ENCODE assay signal across 10 cellular contexts in the genomic region with DNA sequence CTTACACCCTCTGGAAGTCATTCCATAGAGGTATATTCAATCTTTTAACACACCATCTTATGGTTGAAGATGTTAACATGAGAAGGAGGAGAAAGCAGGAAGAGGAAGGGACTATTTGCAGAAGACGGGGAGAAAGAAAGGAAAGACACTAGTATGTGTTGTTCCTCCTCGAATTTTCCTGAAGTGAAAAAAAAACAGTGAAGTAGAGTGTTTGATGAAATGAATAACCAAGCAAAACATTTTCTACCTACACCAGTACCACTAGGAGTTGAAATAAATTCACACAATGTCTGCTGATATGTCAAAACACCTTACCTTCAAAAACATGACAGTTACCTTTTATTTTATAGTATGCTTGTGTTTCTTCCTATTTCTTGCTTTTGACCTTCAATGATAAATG. TPM values are rescaled to one million over a fixed set of nuclear protein-coding genes. Genes with fewer than 3 reads are reported as not detected.
DNase-seq lines count a peak whose midpoint lies in the region; ATAC-seq and TF ChIP-seq lines count a peak whose summit lies in the region.
"Had no signal": no experiment of that assay in that cellular context is flagged by ENCODE, and none has a peak within 500 bp of the region (broad histone marks: within the 10 kb centered on the region; RNA-seq: fewer than 3 reads in every experiment).

No MANE protein-coding gene starts in this region.

- no peaks in the 10 kb centered on the region for H3K4me1 ChIP-seq in right cardiac atrium (ENCODE audit: control insufficient read depth, insufficient read depth, low read length)

- intact Hi-C loops in activated CD8-positive, alpha-beta T cell treated with anti-CD3 and anti-CD28 coated beads for 36 hours (cut with micrococcal nuclease): loop anchor here (5.0 kb wide), 1 partner anchor 125 kb away; a partner anchor contains a TSS
- intact Hi-C loops in right cardiac atrium (cut with DNase I): loop anchor here in 1 of 4 donors (10.0 kb wide), 1 partner anchor 123 kb away; a partner anchor contains a TSS

- peaks cover 90% of the 10 kb centered on the region for H3K36me3 Mint-ChIP-seq in activated T-cell treated with anti-CD3 and anti-CD28 coated beads, Interleukin-2, amount 50 U/mL, for 24 hours (ENCODE audit: low read depth)
- H3K36me3 Mint-ChIP-seq in activated CD8-positive, alpha-beta T cell treated with anti-CD3 and anti-CD28 coated beads for 36 hours (ENCODE audit: low read depth): peaks cover 50% of the 10 kb centered on the region

- POLR2A ChIA-PET in activated CD8-positive, alpha-beta T cell treated with anti-CD3 and anti-CD28 coated beads for 36 hours (lab: Charles Lee): interaction anchor here (0.7 to 1.2 kb wide), 2 partner anchors 234 to 1421 kb away, joined by 3 read pairs; no protein-coding TSS in a partner anchor

- CTCF ChIA-PET in activated CD8-positive, alpha-beta T cell treated with anti-CD3 and anti-CD28 coated beads for 36 hours (lab: Charles Lee): no interaction called here

- H3K4me3 Mint-ChIP-seq in activated T-cell treated with anti-CD3 and anti-CD28 coated beads, Interleukin-2, amount 50 U/mL, for 24 hours: peak overlapping the region; percentile 96
- H3K4me3 Mint-ChIP-seq in activated CD8-positive, alpha-beta T cell treated with anti-CD3 and anti-CD28 coated beads for 36 hours: peak overlapping the region; percentile 87
- H3K4me3 Mint-ChIP-seq in stimulated activated naive CD8-positive, alpha-beta T cell treated with anti-CD3 and anti-CD28 coated beads, Interleukin-15, amount 100 ng/mL, for 72 hours: peak overlapping the region; percentile 91 to 94

- H3K27ac ChIP-seq in right cardiac atrium (ENCODE audit: low read length): no peak overlapping the region

- DNase-seq in activated T-cell treated with anti-CD3 and anti-CD28 coated beads, Interleukin-2, amount 50 U/mL, for 24 hours: no peak
- DNase-seq in activated T-cell treated with anti-CD3 and anti-CD28 coated beads, Interleukin-2, amount 50 U/mL, for 48 hours: no peak
- no peak for DNase-seq in activated CD8-positive, alpha-beta T cell treated with anti-CD3 and anti-CD28 coated beads for 36 hours
- DNase-seq in right cardiac atrium: no peak
- no peak for DNase-seq in stimulated activated naive CD8-positive, alpha-beta T cell treated with anti-CD3 and anti-CD28 coated beads, Interleukin-15, amount 100 ng/mL, for 72 hours
- no peak for DNase-seq in 8988T
- DNase-seq in NCI-H146 (lab: John Stamatoyannopoulos, UW): no peak
- DNase-seq in SKM-1 treated with dmso at 0.1 percent for 144 hours (lab: John Stamatoyannopoulos, UW; ENCODE audit: unreplicated experiment): no peak
- DNase-seq: DMS153, SHP77 had no signal

- H3K27ac Mint-ChIP-seq in activated T-cell treated with anti-CD3 and anti-CD28 coated beads, Interleukin-2, amount 50 U/mL, for 24 hours: peak overlapping the region; percentile 99
- peak overlapping the region; percentile 99 for H3K27ac Mint-ChIP-seq in activated CD8-positive, alpha-beta T cell treated with anti-CD3 and anti-CD28 coated beads for 36 hours
- H3K27ac Mint-ChIP-seq in stimulated activated naive CD8-positive, alpha-beta T cell treated with anti-CD3 and anti-CD28 coated beads, Interleukin-15, amount 100 ng/mL, for 72 hours: peak overlapping the region; percentile 99 to 100

- TF ChIP-seq CTCF in activated CD8-positive, alpha-beta T cell treated with anti-CD3 and anti-CD28 coated beads for 36 hours (IDR thresholded peaks at IDR 0.05): no peak

- no peaks in the 10 kb centered on the region for H3K27me3 Mint-ChIP-seq in activated T-cell treated with anti-CD3 and anti-CD28 coated beads, Interleukin-2, amount 50 U/mL, for 24 hours
- H3K27me3 Mint-ChIP-seq in activated CD8-positive, alpha-beta T cell treated with anti-CD3 and anti-CD28 coated beads for 36 hours: no peaks in the 10 kb centered on the region
- no peaks in the 10 kb centered on the region for H3K27me3 Mint-ChIP-seq in stimulated activated naive CD8-positive, alpha-beta T cell treated with anti-CD3 and anti-CD28 coated beads, Interleukin-15, amount 100 ng/mL, for 72 hours

- no peaks in the 10 kb centered on the region for H3K27me3 ChIP-seq in right cardiac atrium (ENCODE audit: control insufficient read depth, insufficient read depth)

- 27% methylated on average over 2 of the region's 2 CpGs for WGBS in right cardiac atrium

- ATAC-seq in activated CD8-positive, alpha-beta T cell treated with anti-CD3 and anti-CD28 coated beads for 36 hours: no peak
- no peak for ATAC-seq in right cardiac atrium
- ATAC-seq in stimulated activated naive CD8-positive, alpha-beta T cell treated with anti-CD3 and anti-CD28 coated beads, Interleukin-15, amount 100 ng/mL, for 72 hours: no peak

- H3K9me3 ChIP-seq in right cardiac atrium (ENCODE audit: control insufficient read depth, low read length): no peaks in the 10 kb centered on the region

- H3K4me1 Mint-ChIP-seq in activated T-cell treated with anti-CD3 and anti-CD28 coated beads, Interleukin-2, amount 50 U/mL, for 24 hours (ENCODE audit: low read depth): peaks cover 48% of the 10 kb centered on the region
- H3K4me1 Mint-ChIP-seq in activated CD8-positive, alpha-beta T cell treated with anti-CD3 and anti-CD28 coated beads for 36 hours (ENCODE audit: low read depth): peaks cover 36% of the 10 kb centered on the region
- H3K4me1 Mint-ChIP-seq in stimulated activated naive CD8-positive, alpha-beta T cell treated with anti-CD3 and anti-CD28 coated beads, Interleukin-15, amount 100 ng/mL, for 72 hours: peaks cover 43% of the 10 kb centered on the region

- H3K4me3 ChIP-seq in right cardiac atrium (ENCODE audit: low read length): peak overlapping the region; percentile 15

- H3K9me3 Mint-ChIP-seq in activated T-cell treated with anti-CD3 and anti-CD28 coated beads, Interleukin-2, amount 50 U/mL, for 24 hours: no peaks in the 10 kb centered on the region
- peaks cover 2% of the 10 kb centered on the region for H3K9me3 Mint-ChIP-seq in activated CD8-positive, alpha-beta T cell treated with anti-CD3 and anti-CD28 coated beads for 36 hours
- peaks cover 0 to 7% of the 10 kb centered on the region in 2 donors for H3K9me3 Mint-ChIP-seq in stimulated activated naive CD8-positive, alpha-beta T cell treated with anti-CD3 and anti-CD28 coated beads, Interleukin-15, amount 100 ng/mL, for 72 hours

RNA-seq across cellular contexts. Expression of a gene that starts 1.4 kb away (rescaled TPM):
- 10 to 100 TPM; 67.9 to 69.0 TPM for total RNA-seq in activated CD8-positive, alpha-beta T cell treated with anti-CD3 and anti-CD28 coated beads for 36 hours
- total RNA-seq in right cardiac atrium: 10 to 100 TPM; 41.7 to 52.7 (median 42.9) TPM
- polyA plus RNA-seq in right cardiac atrium: 18.5 TPM
